8 cellular contexts compared by ENCODE assay signal in genomic region chr9:121269030-121269887, GRCh38. TPM values are rescaled to one million over a fixed set of nuclear protein-coding genes. Genes with fewer than 3 reads are reported as not detected.
DNase-seq lines count a peak whose midpoint lies in the region; ATAC-seq and TF ChIP-seq lines count a peak whose summit lies in the region.

No MANE protein-coding gene starts in this region.

- H3K4me1 ChIP-seq in A673 (ENCODE audit: insufficient read depth, low read length, poor library complexity, severe bottlenecking), result peaks cover 19% of the 10 kb centered on the region
- H3K4me1 ChIP-seq in HCT116 (ENCODE audit: control insufficient read depth in 1 of 2, insufficient read depth in 2 of 2, low read length in 2 of 2), result peaks cover 27 to 29% of the 10 kb centered on the region in 2 experiments

- peaks cover 61 to 73% of the 10 kb centered on the region in 2 donors for H3K4me1 Mint-ChIP-seq in immature natural killer cell
- H3K4me1 Mint-ChIP-seq in stimulated activated memory B cell treated with anti-CD40 and anti-IgM and Interleukin-4, amounts not matched to agents 10 μg/mL and 1 μg/mL and 100 μg/mL, for 72 hours, result peaks cover 38% of the 10 kb centered on the region

- DNase-seq in A673 (ENCODE audit: low spot score) (peak; percentile 32), HCT116 (ENCODE audit: low read depth, low spot score) (no peak), astrocyte of the cerebellum (ENCODE audit: low read depth) (no peak), immature natural killer cell (peak; percentile 14 to 21 (median 20)), HuH-7.5 (ENCODE audit: low spot score) (no peak)

- no peaks in the 10 kb centered on the region for H3K9me3 Mint-ChIP-seq in immature natural killer cell
- H3K9me3 Mint-ChIP-seq in stimulated activated memory B cell treated with anti-CD40 and anti-IgM and Interleukin-4, amounts not matched to agents 10 μg/mL and 1 μg/mL and 100 μg/mL, for 72 hours, result no peaks in the 10 kb centered on the region

- H3K4me2 ChIP-seq in HCT116 (ENCODE audit: low read length), result peak overlapping the region; percentile 98

- H3K27ac Mint-ChIP-seq in immature natural killer cell, result peak overlapping the region; percentile 47 to 95 (median 81)
- peak overlapping the region; percentile 84 for H3K27ac Mint-ChIP-seq in stimulated activated memory B cell treated with anti-CD40 and anti-IgM and Interleukin-4, amounts not matched to agents 10 μg/mL and 1 μg/mL and 100 μg/mL, for 72 hours

- no peak for TF ChIP-seq RAD21 in HCT116 (IDR thresholded peaks at IDR 0.05; ENCODE audit: low read depth)

- H3K4me3 Mint-ChIP-seq in immature natural killer cell, result peak overlapping the region; percentile 85 to 94 (median 91)
- H3K4me3 Mint-ChIP-seq in stimulated activated memory B cell treated with anti-CD40 and anti-IgM and Interleukin-4, amounts not matched to agents 10 μg/mL and 1 μg/mL and 100 μg/mL, for 72 hours, result peak overlapping the region; percentile 83

- H3K27me3 ChIP-seq in A673 (replicated peaks; ENCODE audit: insufficient read depth, low read depth, low read length, poor library complexity), result no peaks in the 10 kb centered on the region
- H3K27me3 ChIP-seq in HCT116 (ENCODE audit: insufficient read depth, low read length), result no peaks in the 10 kb centered on the region

- no peak for TF ChIP-seq POLR2A in HCT116 (IDR thresholded peaks at IDR 0.05; ENCODE audit: borderline replicate concordance, extremely low read depth, insufficient read depth, insufficient read length)

- H3K9me2 ChIP-seq in HCT116 (ENCODE audit: insufficient read depth), result no peaks in the 10 kb centered on the region

- H3K4me3 ChIP-seq in A673 (ENCODE audit: low read depth, low read length, poor library complexity, severe bottlenecking), result peak overlapping the region; percentile 73
- peak overlapping the region; percentile 65 to 85 for H3K4me3 ChIP-seq in HCT116 (replicated peaks in 1 of 2; ENCODE audit: low read depth in 1 of 2, low read length in 2 of 2)
- peak overlapping the region; percentile 85 for H3K4me3 ChIP-seq in astrocyte of the cerebellum (ENCODE audit: low read depth, low read length)

- no peaks in the 10 kb centered on the region for H3K36me3 ChIP-seq in A673 (ENCODE audit: insufficient read depth, low read length, poor library complexity, severe bottlenecking)
- no peaks in the 10 kb centered on the region for H3K36me3 ChIP-seq in HCT116 (ENCODE audit: control insufficient read depth in 1 of 2, insufficient read depth in 2 of 2, low read length in 2 of 2)

- H3K79me2 ChIP-seq in HCT116 (ENCODE audit: insufficient read depth, low read length), result no peaks in the 10 kb centered on the region

- RAD21 ChIA-PET in HCT116 (lab: Charles Lee; ENCODE audit: low non-redundant PET in 1 of 2, low total read pairs in 2 of 2, uncharacterized antibody in 2 of 2, unreplicated experiment in 2 of 2), result interaction anchor here in 1 of 2 experiments (2.3 kb wide), 1 partner anchor 9 kb away, joined by 5 read pairs; no protein-coding TSS in a partner anchor

- no peak overlapping the region for H2AFZ ChIP-seq in HCT116 (ENCODE audit: low read depth, low read length, poor library complexity, severe bottlenecking)

- in situ Hi-C loops in astrocyte of the cerebellum (cut with HindIII; ENCODE audit: low sequenced_read_pairs), result no loop called here

- no peaks in the 10 kb centered on the region for H3K36me3 Mint-ChIP-seq in immature natural killer cell
- peaks cover 6% of the 10 kb centered on the region for H3K36me3 Mint-ChIP-seq in stimulated activated memory B cell treated with anti-CD40 and anti-IgM and Interleukin-4, amounts not matched to agents 10 μg/mL and 1 μg/mL and 100 μg/mL, for 72 hours

- POLR2A ChIA-PET in A673 (lab: Charles Lee; ENCODE audit: low non-redundant PET), result no interaction called here
- POLR2A ChIA-PET in HCT116 (lab: Charles Lee), result interaction anchor here (1.1 to 2.4 kb wide), 3 partner anchors 9 to 18 kb away, joined by 3 to 21 read pairs (median 9); no protein-coding TSS in a partner anchor

- H3K27ac ChIP-seq in A673 (ENCODE audit: low read depth, low read length, poor library complexity, severe bottlenecking) (no peak overlapping the region), HCT116 (ENCODE audit: low read depth, low read length) (peak overlapping the region; percentile 27; the same call in 1 of the 2 replicates)

- TF ChIP-seq CTCF in A673 (conservative IDR thresholded peaks at IDR 0.05; ENCODE audit: low read depth, low read length), result no peak
- no peak for TF ChIP-seq CTCF in HCT116 (IDR thresholded peaks at IDR 0.05 in 2 of 3, conservative IDR thresholded peaks at IDR 0.05 in 1 of 3; ENCODE audit: borderline replicate concordance in 1 of 3, insufficient read depth in 1 of 3, low read depth in 2 of 3, low read length in 2 of 3)
- TF ChIP-seq CTCF in astrocyte of the cerebellum (IDR thresholded peaks at IDR 0.05; ENCODE audit: low read depth, low read length, missing control alignments), result no peak

- no TSS peak for BruUV-seq in A673 (replicated peaks; lab: Mats Ljungman, UMichigan)
- BruUV-seq in HCT116 (replicated peaks; lab: Mats Ljungman, UMichigan), result TSS peak; percentile 35

- no peaks in the 10 kb centered on the region for H4K20me1 ChIP-seq in HCT116 (ENCODE audit: insufficient read depth)

- peak overlapping the region; percentile 73 for H3K9ac ChIP-seq in HCT116 (ENCODE audit: low read length)

- ATAC-seq in HCT116 (no peak), GM21576 (IDR thresholded peaks at IDR 0.05; ENCODE audit: unreplicated experiment) (no peak), HG02588 (IDR thresholded peaks at IDR 0.05; ENCODE audit: unreplicated experiment) (no peak)
- no peak for ATAC-seq in stimulated activated memory B cell treated with anti-CD40 and anti-IgM and Interleukin-4, amounts not matched to agents 10 μg/mL and 1 μg/mL and 100 μg/mL, for 72 hours

- CTCF ChIA-PET in A673 (lab: Charles Lee) (interaction anchor here (0.9 to 2.3 kb wide), 2 partner anchors 9 to 107 kb away, joined by 3 to 10 read pairs; no protein-coding TSS in a partner anchor), HCT116 (lab: Charles Lee) (interaction anchor here (1.6 to 2.2 kb wide), 3 partner anchors 9 to 18 kb away, joined by 5 to 19 read pairs (median 6); no protein-coding TSS in a partner anchor)

- intact Hi-C loops in A673 (cut with micrococcal nuclease; ENCODE audit: unreplicated experiment) (loop anchor here (5.0 kb wide), 1 partner anchor 42 kb away; no protein-coding TSS in a partner anchor), HCT116 (cut with micrococcal nuclease) (no loop called here)

- H3K9me3 ChIP-seq in A673 (ENCODE audit: low read depth, low read length, poor library complexity, severe bottlenecking) (no peaks in the 10 kb centered on the region), HCT116 (ENCODE audit: control insufficient read depth in 1 of 2, insufficient read depth in 1 of 2, low read depth in 1 of 2, low read length in 2 of 2) (no peaks in the 10 kb centered on the region)

- peaks cover 1 to 18% (median 6%) of the 10 kb centered on the region in 3 donors for H3K27me3 Mint-ChIP-seq in immature natural killer cell (ENCODE audit: low read depth in 3 of 3)
- no peaks in the 10 kb centered on the region for H3K27me3 Mint-ChIP-seq in stimulated activated memory B cell treated with anti-CD40 and anti-IgM and Interleukin-4, amounts not matched to agents 10 μg/mL and 1 μg/mL and 100 μg/mL, for 72 hours

TF ChIP-seq in HCT116, 20 proteins besides CTCF, POLR2A, EP300 and RAD21:
- no peak for TF ChIP-seq EZH2 (IDR thresholded peaks at IDR 0.05)
- TF ChIP-seq ZBTB33 (IDR thresholded peaks at IDR 0.05; ENCODE audit: extremely low read depth, insufficient replicate concordance, low read length), result no peak
- TF ChIP-seq SIN3A (IDR thresholded peaks at IDR 0.05; ENCODE audit: low read depth), result no peak
- TF ChIP-seq EGR1 (IDR thresholded peaks at IDR 0.05; ENCODE audit: low read depth), result no peak
- TF ChIP-seq ATF3 (IDR thresholded peaks at IDR 0.05), result no peak
- no peak for TF ChIP-seq MAX (IDR thresholded peaks at IDR 0.05)
- TF ChIP-seq ZNF274 (IDR thresholded peaks at IDR 0.05; ENCODE audit: low read depth, low read length), result no peak

RNA-seq across cellular contexts. Expression of gene GSN, which starts 1.3 kb away (rescaled TPM):
- total RNA-seq in A673 (2021) (28.4 and 43.7 TPM in 2 replicates), HCT116 (2021; ENCODE audit: unreplicated experiment) (71.3 TPM)
- 148 and 181 TPM in 2 replicates for polyA plus RNA-seq in HCT116 (2012)
- polyA plus RNA-seq in immature natural killer cell, result 100 to 1,000 TPM; 199 to 325 (median 226) TPM

Comparison
In these comparisons a context has a peak if more than half of its experiments do, and no peak if none do; other contexts are left out.
1. DNase-seq: peak in A673 (single experiment) and immature natural killer cell (3 of 3); none in HCT116 (single experiment), astrocyte of the cerebellum (single experiment) and HuH-7.5 (single experiment).
2. Peak in every context shown above with its lines, with median percentiles within 50 percentile points of each other: H3K4me3 ChIP-seq.